Comparison of ENCODE assay signal across 15 cellular contexts in genomic region chr11:26027887-26028286, GRCh38.
DNase-seq lines count a peak whose midpoint lies in the region; ATAC-seq, FAIRE-seq and TF ChIP-seq lines count a peak whose summit lies in the region.
"Had no signal": no experiment of that assay in that cellular context is flagged by ENCODE, and none has a peak within 500 bp of the region (broad histone marks: within the 10 kb centered on the region; RNA-seq: fewer than 3 reads in every experiment).

No MANE protein-coding gene starts in this region.

- RAD21 ChIA-PET in GM12878 (lab: Charles Lee; ENCODE audit: unreplicated experiment) = no interaction called here

- DNase-seq in GM12878 (ENCODE audit: low read depth, low spot score) (no peak), KG1 (lab: John Stamatoyannopoulos, UW) (no peak), NCI-H2081 (lab: John Stamatoyannopoulos, UW) (no peak), pons (ENCODE audit: low spot score) (no peak), NCI-H748 (lab: John Stamatoyannopoulos, UW; ENCODE audit: unreplicated experiment) (no peak)
- DNase-seq: activated CD4-positive, alpha-beta T cell treated with anti-CD3 and anti-CD28 coated beads for 36 hours; activated effector memory CD4-positive, alpha-beta T cell treated with anti-CD3 and anti-CD28 coated beads, Interleukin-2, amount 50 U/mL, for 16 hours; gastrocnemius medialis; NCI-H82; spleen; substantia nigra had no signal

- CTCF ChIA-PET in GM12878 (lab: Yijun Ruan, JAX) = interaction anchor here (1.5 kb wide), 1 partner anchor 46 kb away, joined by 5 read pairs; no protein-coding TSS in a partner anchor

- peak; percentile 31 for FAIRE-seq in GM12878 (lab: Jason Lieb, UNC)

- no peaks in the 10 kb centered on the region for H3K36me3 ChIP-seq in GM12878 (ENCODE audit: control insufficient read depth in 2 of 2, insufficient read depth in 2 of 2, low read length in 1 of 2)
- H3K36me3 ChIP-seq: gastrocnemius medialis, spleen had no signal

- TF ChIP-seq EP300 in GM12878 (IDR thresholded peaks at IDR 0.05; ENCODE audit: borderline replicate concordance in 1 of 2, control insufficient read depth in 1 of 2, low read depth in 2 of 2, low read length in 2 of 2) = no peak

- H3K4me2 ChIP-seq in GM12878 (ENCODE audit: control insufficient read depth, insufficient read depth) = no peak overlapping the region

- ATAC-seq in GM18858 (IDR thresholded peaks at IDR 0.05; ENCODE audit: unreplicated experiment) (peak; percentile 42), GM21423 (IDR thresholded peaks at IDR 0.05; ENCODE audit: unreplicated experiment) (peak; percentile 73), HG03025 (IDR thresholded peaks at IDR 0.05; ENCODE audit: low FRiP score, unreplicated experiment) (peak; percentile 59), GM12878 (peak; percentile 68)
- ATAC-seq: activated CD4-positive, alpha-beta T cell treated with anti-CD3 and anti-CD28 coated beads for 36 hours; gastrocnemius medialis; left lobe of liver had no signal

- SMC1A ChIA-PET in GM12878 (lab: Charles Lee; ENCODE audit: uncharacterized antibody, unreplicated experiment) = no interaction called here

- no peaks in the 10 kb centered on the region for H4K20me1 ChIP-seq in GM12878 (ENCODE audit: control insufficient read depth, insufficient read depth)

- H3K9ac ChIP-seq in GM12878 (ENCODE audit: control insufficient read depth, insufficient read depth, low read length) = no peak overlapping the region

- H3K27me3 ChIP-seq in GM12878 (replicated peaks in 1 of 2; ENCODE audit: control insufficient read depth in 2 of 2, insufficient read depth in 2 of 2, low read length in 1 of 2) = no peaks in the 10 kb centered on the region
- H3K27me3 ChIP-seq: gastrocnemius medialis, spleen had no signal

- no peaks in the 10 kb centered on the region for H3K9me3 ChIP-seq in GM12878 (replicated peaks; ENCODE audit: control insufficient read depth, insufficient read depth, low read length)
- H3K9me3 ChIP-seq: gastrocnemius medialis, spleen had no signal

- BruUV-seq in GM12878 (replicated peaks; lab: Mats Ljungman, UMichigan) = no TSS peak

- no peak for TF ChIP-seq POLR2A in GM12878 (IDR thresholded peaks at IDR 0.05; ENCODE audit: low read depth, low read length)

- H3K79me2 ChIP-seq in GM12878 (ENCODE audit: control insufficient read depth, insufficient read depth, low read length) = no peaks in the 10 kb centered on the region

- POLR2A ChIA-PET in GM12878 (lab: Charles Lee) = no interaction called here

- intact Hi-C loops in GM12878 (cut with micrococcal nuclease; ENCODE audit: unreplicated experiment) = no loop called here

- H3K27ac ChIP-seq in GM12878 (ENCODE audit: control insufficient read depth, insufficient read depth) = no peak overlapping the region
- H3K27ac ChIP-seq: gastrocnemius medialis, spleen had no signal

- no peak overlapping the region for H2AFZ ChIP-seq in GM12878 (ENCODE audit: control insufficient read depth, low read depth, low read length)

- in situ Hi-C loops in GM12878 (cut with MboI) = no loop called here

- 0 out of 2 replicates have a peak, but pooled peaks have one; percentile 7 for TF ChIP-seq RAD21 in GM12878 (IDR thresholded peaks at IDR 0.05; ENCODE audit: insufficient read depth, low read depth, low read length)

- H3K4me1 ChIP-seq in GM12878 (ENCODE audit: control insufficient read depth, insufficient read depth, low read length) = peaks cover 6% of the 10 kb centered on the region; the same call in 1 of the 2 replicates
- H3K4me1 ChIP-seq: gastrocnemius medialis, spleen had no signal

- no peak overlapping the region for H3K4me3 ChIP-seq in GM12878
- H3K4me3 ChIP-seq: gastrocnemius medialis, spleen had no signal

- TF ChIP-seq CTCF in GM12878 (IDR thresholded peaks at IDR 0.05 in 2 of 3, conservative IDR thresholded peaks at IDR 0.05 in 1 of 3; ENCODE audit: control insufficient read depth in 2 of 3, extremely low read depth in 1 of 3, insufficient read depth in 1 of 3, low read depth in 3 of 3, low read length in 3 of 3) = no peak

TF ChIP-seq in GM12878, 131 proteins besides CTCF, POLR2A, EP300 and RAD21:
- TF ChIP-seq JUND (IDR thresholded peaks at IDR 0.05; ENCODE audit: low read depth, low read length) = no peak
- TF ChIP-seq ATF2 (IDR thresholded peaks at IDR 0.05; ENCODE audit: low read length) = no peak
- no peak for TF ChIP-seq E4F1 (IDR thresholded peaks at IDR 0.05; ENCODE audit: borderline replicate concordance, partially characterized antibody)
- no peak for TF ChIP-seq NR2C2 (IDR thresholded peaks at IDR 0.05; ENCODE audit: borderline replicate concordance, control insufficient read depth, insufficient read length, low read depth)
- TF ChIP-seq TCF12 (IDR thresholded peaks at IDR 0.05; ENCODE audit: low read depth, low read length) = no peak
- TF ChIP-seq TAF1 (IDR thresholded peaks at IDR 0.05; ENCODE audit: borderline replicate concordance, low read depth, low read length) = no peak
- no peak for TF ChIP-seq GABPA (IDR thresholded peaks at IDR 0.05; ENCODE audit: low read depth)
- TF ChIP-seq CHD2 (IDR thresholded peaks at IDR 0.05; ENCODE audit: borderline replicate concordance, low read depth, low read length) = no peak
- no peak for TF ChIP-seq MTA3 (IDR thresholded peaks at IDR 0.05; ENCODE audit: borderline replicate concordance, low read length)
- TF ChIP-seq MLLT1 (IDR thresholded peaks at IDR 0.05) = no peak
- no peak for TF ChIP-seq ZBTB11 (CRISPR knock-in tag; IDR thresholded peaks at IDR 0.05)
- no peak for TF ChIP-seq ASH2L (IDR thresholded peaks at IDR 0.05; ENCODE audit: borderline replicate concordance, low read depth)
- TF ChIP-seq KAT2A (conservative IDR thresholded peaks at IDR 0.05; ENCODE audit: control insufficient read depth, low read depth, low read length) = no peak
